In genomic region chr4:146458594-146458993, GRCh38 we compare ENCODE assay signal across 11 cellular contexts.
A peak's percentile ranks its signal among the peaks of the same experiment; 100 is the strongest.
DNase-seq lines count a peak whose midpoint lies in the region; ATAC-seq and TF ChIP-seq lines count a peak whose summit lies in the region.
"Had no signal": no experiment of that assay in that cellular context is flagged by ENCODE, and none has a peak within 500 bp of the region (broad histone marks: within the 10 kb centered on the region; RNA-seq: fewer than 3 reads in every experiment).

No MANE protein-coding gene starts in this region.

- H3K4me3 ChIP-seq in tibial nerve: no peak overlapping the region

- no peak for TF ChIP-seq EP300 in tibial nerve (IDR thresholded peaks at IDR 0.05)

- H3K36me3 ChIP-seq in tibial nerve: no peaks in the 10 kb centered on the region

- ATAC-seq in GM18511 (IDR thresholded peaks at IDR 0.05; ENCODE audit: unreplicated experiment) (peak; percentile 93), GM21390 (IDR thresholded peaks at IDR 0.05; ENCODE audit: unreplicated experiment) (peak; percentile 88), HG03354 (IDR thresholded peaks at IDR 0.05; ENCODE audit: poor library complexity, severe bottlenecking, unreplicated experiment) (peak; percentile 89)

- H3K27ac ChIP-seq in tibial nerve: no peak overlapping the region

- H3K9me3 ChIP-seq in tibial nerve: no peaks in the 10 kb centered on the region

- TF ChIP-seq POLR2A in tibial nerve (IDR thresholded peaks at IDR 0.05): no peak

- TF ChIP-seq CTCF in tibial nerve (IDR thresholded peaks at IDR 0.05): no peak

- DNase-seq in central memory CD4-positive, alpha-beta T cell: peak; percentile 45
- DNase-seq in NCI-H446 treated with DMSO at 0.1 percent for 48 hours (lab: John Stamatoyannopoulos, UW) (no peak), NCI-H1417 treated with DMSO at 0.1 percent for 48 hours (lab: John Stamatoyannopoulos, UW) (no peak), tibial nerve (ENCODE audit: low spot score in 2 of 2) (no peak), NCI-H510A treated with DMSO at 0.1 percent for 48 hours (lab: John Stamatoyannopoulos, UW) (no peak)
- DNase-seq: activated CD4-positive, CD25-positive, alpha-beta regulatory T cell treated with anti-CD3 and anti-CD28 coated beads, Interleukin-2, amount 50 U/mL, for 72 hours; effector CD8-positive, alpha-beta T cell; mesendoderm had no signal

- 43 to 45% methylated on average over 1 of the region's 1 CpG for WGBS in tibial nerve, 2 donors

- no peaks in the 10 kb centered on the region for H3K27me3 ChIP-seq in tibial nerve

- H3K4me1 ChIP-seq in tibial nerve: no peaks in the 10 kb centered on the region
